14 cellular contexts compared by ENCODE assay signal in genomic region chr1:202034149-202034682, GRCh38. TPM values are rescaled to one million over a fixed set of nuclear protein-coding genes. Genes with fewer than 3 reads are reported as not detected.
DNase-seq lines count a peak whose midpoint lies in the region; ATAC-seq, FAIRE-seq and TF ChIP-seq lines count a peak whose summit lies in the region.
"Had no signal": no experiment of that assay in that cellular context is flagged by ENCODE, and none has a peak within 500 bp of the region (broad histone marks: within the 10 kb centered on the region; RNA-seq: fewer than 3 reads in every experiment).

No MANE protein-coding gene starts in this region.

- no peaks in the 10 kb centered on the region for H3K79me2 ChIP-seq in DND-41 (ENCODE audit: insufficient read depth, low read length)
- H3K79me2 ChIP-seq in K562 (ENCODE audit: control insufficient read depth, insufficient read depth, low read length) = no peaks in the 10 kb centered on the region
- no peaks in the 10 kb centered on the region for H3K79me2 ChIP-seq in HepG2 (ENCODE audit: insufficient read depth, low read length)

- no TSS peak for BruUV-seq in K562 (replicated peaks; lab: Mats Ljungman, UMichigan)
- BruUV-seq in HepG2 (replicated peaks; lab: Mats Ljungman, UMichigan) = TSS peak; percentile 100

- ATAC-seq in DND-41 (ENCODE audit: insufficient read depth, low read depth) (peak; percentile 39; the same call in 2 of the 3 replicates), K562 (no peak), HepG2 (peak; percentile 36; the same call in 2 of the 3 replicates), GM21528 (IDR thresholded peaks at IDR 0.05; ENCODE audit: low FRiP score, unreplicated experiment) (no peak)
- ATAC-seq in stimulated activated naive B cell treated with anti-CD40 and anti-IgM and Interleukin-4, amounts not matched to agents 10 μg/mL and 1 μg/mL and 100 μg/mL, for 72 hours (replicated peaks) = no peak
- ATAC-seq: activated naive CD4-positive, alpha-beta T cell treated with anti-CD3 and anti-CD28 coated beads, Interleukin-2, amount 50 U/mL, for 72 hours had no signal

- CTCF ChIA-PET in K562 (lab: Yijun Ruan, JAX; ENCODE audit: low intra/inter-chr PET ratio) (interaction anchor here (0.6 kb wide), 1 partner anchor 81 kb away, joined by 4 read pairs; no protein-coding TSS in a partner anchor), HepG2 (lab: Yijun Ruan, JAX; ENCODE audit: low intra/inter-chr PET ratio, low total read pairs) (no interaction called here)

- H3K27ac Mint-ChIP-seq in stimulated activated naive B cell treated with anti-CD40 and anti-IgM and Interleukin-4, amounts not matched to agents 10 μg/mL and 1 μg/mL and 100 μg/mL, for 72 hours = no peak overlapping the region
- H3K27ac Mint-ChIP-seq: activated naive CD4-positive, alpha-beta T cell treated with anti-CD3 and anti-CD28 coated beads, Interleukin-2, amount 50 U/mL, for 72 hours; H9; nephron progenitor cell had no signal

- POLR2A ChIA-PET in K562 (lab: Yijun Ruan, JAX) = interaction anchor here (0.5 to 1.2 kb wide), 3 partner anchors 11 to 469 kb away, joined by 3 to 5 read pairs (median 4); no protein-coding TSS in a partner anchor
- POLR2A ChIA-PET in HepG2 (lab: Yijun Ruan, JAX) = interaction anchor here (0.9 to 3.1 kb wide), 15 partner anchors 9 to 109 kb away, joined by 3 to 92 read pairs (median 9); partner anchors contain the start of genes ARL8A and ELF3

- H3K27ac ChIP-seq in DND-41 (ENCODE audit: low read length) = no peak overlapping the region
- H3K27ac ChIP-seq in K562 (ENCODE audit: extremely low read depth, low read depth, low read length) = no peak overlapping the region
- peak overlapping the region; percentile 75 for H3K27ac ChIP-seq in HepG2 (ENCODE audit: extremely low read length, insufficient read depth, low read length)
- peak overlapping the region in 14 of 21 experiments; percentile 12 to 81 (median 47) for H3K27ac ChIP-seq in skin epidermis

- TF ChIP-seq RAD21 in K562 (CRISPR knock-in tag; conservative IDR thresholded peaks at IDR 0.05 in 1 of 2, IDR thresholded peaks at IDR 0.05 in 1 of 2) (no peak), HepG2 (CRISPR knock-in tag; IDR thresholded peaks at IDR 0.05) (no peak)

- H3K4me3 ChIP-seq in DND-41 (ENCODE audit: low read depth in 1 of 2, low read length in 2 of 2) (no peak overlapping the region), K562 (no peak overlapping the region), HepG2 (replicated peaks in 1 of 3; ENCODE audit: insufficient read depth in 1 of 3, low read depth in 2 of 3, low read length in 3 of 3) (peak overlapping the region; percentile 54 to 75 (median 57)), skin epidermis (no peak overlapping the region)

- H4K20me1 ChIP-seq in DND-41 (ENCODE audit: insufficient read depth, low read length) = no peaks in the 10 kb centered on the region
- 0 out of 2 replicates have a peak, but pooled peaks cover 7% of the 10 kb centered on the region for H4K20me1 ChIP-seq in K562 (replicated peaks; ENCODE audit: control insufficient read depth, insufficient read depth, low read length)
- H4K20me1 ChIP-seq in HepG2 (ENCODE audit: insufficient read depth, low read length) = no peaks in the 10 kb centered on the region

- H2AFZ ChIP-seq in DND-41 (ENCODE audit: low read depth, low read length) (no peak overlapping the region), K562 (ENCODE audit: low read depth, low read length) (no peak overlapping the region), HepG2 (ENCODE audit: low read length) (no peak overlapping the region)

- H3K36me3 Mint-ChIP-seq in stimulated activated naive B cell treated with anti-CD40 and anti-IgM and Interleukin-4, amounts not matched to agents 10 μg/mL and 1 μg/mL and 100 μg/mL, for 72 hours = no peaks in the 10 kb centered on the region
- H3K36me3 Mint-ChIP-seq: activated naive CD4-positive, alpha-beta T cell treated with anti-CD3 and anti-CD28 coated beads, Interleukin-2, amount 50 U/mL, for 72 hours had no signal

- TF ChIP-seq EP300 in K562 (IDR thresholded peaks at IDR 0.05; ENCODE audit: low read length) = no peak
- TF ChIP-seq EP300 in HepG2 (IDR thresholded peaks at IDR 0.05; ENCODE audit: low read depth in 2 of 2, low read length in 2 of 2) = no peak
- no peak for TF ChIP-seq EP300 in HepG2 (CRISPR knock-in tag; IDR thresholded peaks at IDR 0.05; ENCODE audit: borderline replicate concordance)

- TF ChIP-seq POLR2A in K562 (conservative IDR thresholded peaks at IDR 0.05) (no peak), HepG2 (IDR thresholded peaks at IDR 0.05; ENCODE audit: insufficient read depth in 1 of 2, low read depth in 2 of 2, low read length in 2 of 2) (0 out of 4 replicates have a peak, but pooled peaks of 1 of the 2 experiments have one; percentile 8)

- no peak for FAIRE-seq in K562 (lab: Jason Lieb, UNC)
- no peak for FAIRE-seq in HepG2 (lab: Jason Lieb, UNC)

- in situ Hi-C loops in K562 (cut with MboI) (no loop called here), HepG2 (cut with HindIII; ENCODE audit: extremely low pct_ligation_motif_present, low pct_unique_long_range_greater_than_20kb) (no loop called here)

- H3K27me3 Mint-ChIP-seq in stimulated activated naive B cell treated with anti-CD40 and anti-IgM and Interleukin-4, amounts not matched to agents 10 μg/mL and 1 μg/mL and 100 μg/mL, for 72 hours = peaks cover 0 to 13% of the 10 kb centered on the region in 2 donors

- intact Hi-C loops in K562 (cut with micrococcal nuclease) (no loop called here), HepG2 (cut with micrococcal nuclease; ENCODE audit: unreplicated experiment) (no loop called here)

- H3K36me3 ChIP-seq in DND-41 (ENCODE audit: insufficient read depth, low read length) = no peaks in the 10 kb centered on the region
- H3K36me3 ChIP-seq in K562 (ENCODE audit: control insufficient read depth, insufficient read depth, low read length) = no peaks in the 10 kb centered on the region
- no peaks in the 10 kb centered on the region for H3K36me3 ChIP-seq in HepG2 (replicated peaks in 1 of 2; ENCODE audit: control insufficient read depth in 1 of 2, insufficient read depth in 2 of 2, low read length in 2 of 2)

- H3K9ac ChIP-seq in DND-41 (ENCODE audit: low read depth, low read length) = no peak overlapping the region
- no peak overlapping the region for H3K9ac ChIP-seq in K562 (ENCODE audit: insufficient read depth in 1 of 2, low read depth in 2 of 2, low read length in 2 of 2)
- peak overlapping the region; percentile 88 for H3K9ac ChIP-seq in HepG2 (ENCODE audit: insufficient read depth, low read depth, low read length)

- H3K9me3 Mint-ChIP-seq in stimulated activated naive B cell treated with anti-CD40 and anti-IgM and Interleukin-4, amounts not matched to agents 10 μg/mL and 1 μg/mL and 100 μg/mL, for 72 hours = peaks cover 0 to 1% of the 10 kb centered on the region in 2 donors
- H3K9me3 Mint-ChIP-seq: H9, nephron progenitor cell had no signal

- no peaks in the 10 kb centered on the region for H3K4me1 Mint-ChIP-seq in stimulated activated naive B cell treated with anti-CD40 and anti-IgM and Interleukin-4, amounts not matched to agents 10 μg/mL and 1 μg/mL and 100 μg/mL, for 72 hours

- H3K4me1 ChIP-seq in DND-41 (ENCODE audit: insufficient read depth, low read length) (peaks cover 4% of the 10 kb centered on the region), K562 (replicated peaks in 1 of 2; ENCODE audit: control insufficient read depth in 2 of 2, insufficient read depth in 2 of 2, low read length in 2 of 2) (peaks cover 11 to 16% of the 10 kb centered on the region in 2 experiments), HepG2 (ENCODE audit: insufficient read depth, low read length) (peaks cover 82% of the 10 kb centered on the region)

- H3K9me1 ChIP-seq in K562 (ENCODE audit: control insufficient read depth, insufficient read depth, low read length) = no peaks in the 10 kb centered on the region

- no peak overlapping the region for H3K4me2 ChIP-seq in DND-41 (ENCODE audit: insufficient read depth, low read length)
- H3K4me2 ChIP-seq in K562 (ENCODE audit: insufficient read depth, low read length) = no peak overlapping the region
- H3K4me2 ChIP-seq in HepG2 (ENCODE audit: low read depth, low read length) = peak overlapping the region; percentile 98

- H3K4me3 Mint-ChIP-seq in stimulated activated naive B cell treated with anti-CD40 and anti-IgM and Interleukin-4, amounts not matched to agents 10 μg/mL and 1 μg/mL and 100 μg/mL, for 72 hours = no peak overlapping the region
- H3K4me3 Mint-ChIP-seq: H9, nephron progenitor cell had no signal

- TF ChIP-seq CTCF in DND-41 (IDR thresholded peaks at IDR 0.05; ENCODE audit: borderline replicate concordance, extremely low read depth, low read length, poor library complexity, severe bottlenecking) (no peak), K562 (IDR thresholded peaks at IDR 0.05 in 2 of 3, conservative IDR thresholded peaks at IDR 0.05 in 1 of 3; ENCODE audit: insufficient read depth in 2 of 3, low read depth in 1 of 3, low read length in 3 of 3) (no peak), HepG2 (CRISPR knock-in tag; IDR thresholded peaks at IDR 0.05) (no peak)

- DNase-seq in DND-41 (no peak), K562 (ENCODE audit: extremely low read depth in 1 of 4, low spot score in 3 of 4) (no peak), HepG2 (ENCODE audit: low spot score) (no peak), NCI-H2227 treated with DMSO at 0.1 percent for 48 hours (lab: John Stamatoyannopoulos, UW) (no peak), EL (no peak)
- DNase-seq in stimulated activated naive B cell treated with anti-CD40 and anti-IgM and Interleukin-4, amounts not matched to agents 10 μg/mL and 1 μg/mL and 100 μg/mL, for 72 hours = no peak
- DNase-seq: H9, NCI-H1105, T-helper 9 cell had no signal

- H3K27me3 ChIP-seq in DND-41 (ENCODE audit: insufficient read depth, low read length, poor library complexity) (peaks cover 2% of the 10 kb centered on the region), K562 (ENCODE audit: control insufficient read depth in 2 of 2, insufficient read depth in 2 of 2, low read length in 2 of 2) (peaks cover 4 to 10% of the 10 kb centered on the region in 2 experiments; a peak in 2 of 5 replicates), HepG2 (ENCODE audit: control insufficient read depth in 1 of 2, insufficient read depth in 2 of 2, low read length in 2 of 2) (no peaks in the 10 kb centered on the region)

- H3K9me3 ChIP-seq in DND-41 (ENCODE audit: insufficient read depth, low read length, severe bottlenecking) = no peaks in the 10 kb centered on the region
- no peaks in the 10 kb centered on the region for H3K9me3 ChIP-seq in K562 (replicated peaks; ENCODE audit: control insufficient read depth, insufficient read depth, low read depth, low read length)
- H3K9me3 ChIP-seq in HepG2 (ENCODE audit: low read length) = no peaks in the 10 kb centered on the region

- 14% methylated on average over 7 of the region's 7 CpGs for WGBS in K562 (ENCODE audit: insufficient coverage, low coverage, missing lambda C conversion rate)
- 65% methylated on average over 6 of the region's 7 CpGs for WGBS in HepG2 (ENCODE audit: low lambda C conversion rate)

RNA-seq across cellular contexts. Expression of gene ELF3, which starts 23.8 kb away (rescaled TPM):
- 1.2 and 3.1 TPM in 2 replicates for total RNA-seq in K562 (2011; cell fraction: chromatin; rRNA removed; ENCODE audit: low replicate concordance)
- total RNA-seq in K562 (2011; cell fraction: nucleolus; rRNA removed) = 1.8 and 2.3 TPM in 2 replicates
- 0.73 and 1.3 TPM in 2 replicates for total RNA-seq in K562 (2011; cell fraction: nucleoplasm; rRNA removed)
- total RNA-seq in K562 (2014; rRNA removed) (0.16 TPM in 1 of 2 replicates, not detected in the other), K562 (2014; rRNA removed; fragmentation: Illumina TruSeq; extraction: Trizol) (0.07 TPM in 1 of 2 replicates, not detected in the other), K562 (2015; rRNA removed; fragmentation: Illumina TruSeq; extraction: Trizol) (0.07 and 0.15 TPM in 2 replicates), K562 (2021) (0.63 and 1.2 TPM in 2 replicates), HepG2 (2016; rRNA removed; fragmentation: Illumina TruSeq; extraction: Trizol) (7.9 and 11.5 TPM in 2 replicates)
- polyA plus RNA-seq in K562 (2011; rRNA removed) (0.47 and 0.87 TPM in 2 replicates), K562 (2014; fragmentation: Illumina TruSeq; extraction: Trizol) (0.15 TPM in 1 of 2 replicates, not detected in the other), K562 (2014; fragmentation: Nextera tagmentation; extraction: Ambion mirVana) (not detected), K562 (2014; rRNA removed) (0.03 TPM in 1 of 2 replicates, not detected in the other), HepG2 (2011; rRNA removed) (55.1 and 85.6 TPM in 2 replicates)
- 0.94 and 1.2 TPM in 2 replicates for polyA plus RNA-seq in K562 (2011; cell fraction: cytosol; rRNA removed)
- 1.6 and 2.7 TPM in 2 replicates for polyA plus RNA-seq in K562 (2011; cell fraction: nucleus; rRNA removed)
- 0.35 and 1.9 TPM in 2 replicates for polyA plus RNA-seq in K562 (2012)
- 0.21 and 0.54 TPM in 2 replicates for polyA minus RNA-seq in K562 (2011; rRNA and poly(A)+ RNA removed)
- 0.67 TPM in 1 of 2 replicates, not detected in the other for polyA minus RNA-seq in K562 (2011; cell fraction: cytosol; rRNA and poly(A)+ RNA removed)
- 0.94 and 1.00 TPM in 2 replicates for polyA minus RNA-seq in K562 (2011; cell fraction: nucleus; rRNA and poly(A)+ RNA removed)
- 2.7 and 3.4 TPM in 2 replicates for total RNA-seq in HepG2 (2016; cell fraction: cytosol; rRNA removed; fragmentation: Illumina TruSeq; extraction: Trizol; ENCODE audit: low read depth)
- 10.4 and 13.3 TPM in 2 replicates for total RNA-seq in HepG2 (2016; cell fraction: insoluble cytoplasmic fraction; rRNA removed; fragmentation: Illumina TruSeq; extraction: Trizol)
- 6.2 and 6.3 TPM in 2 replicates for total RNA-seq in HepG2 (2016; cell fraction: membrane; rRNA removed; fragmentation: Illumina TruSeq; extraction: Trizol)
- 12.6 and 14.1 TPM in 2 replicates for total RNA-seq in HepG2 (2016; cell fraction: nucleus; rRNA removed; fragmentation: Illumina TruSeq; extraction: Trizol)
- polyA plus RNA-seq in HepG2 (2011; cell fraction: cytosol; rRNA removed) = 53.6 and 65.9 TPM in 2 replicates
- polyA plus RNA-seq in HepG2 (2011; cell fraction: nucleus; rRNA removed) = 100 and 160 TPM in 2 replicates
- 23.2 and 51.8 TPM in 2 replicates for polyA plus RNA-seq in HepG2 (2012)
- 1.3 and 1.4 TPM in 2 replicates for polyA plus RNA-seq in HepG2 (2016; cell fraction: cytosol; fragmentation: Illumina TruSeq; extraction: Trizol; ENCODE audit: low read depth)
- 8.0 and 8.3 TPM in 2 replicates for polyA plus RNA-seq in HepG2 (2016; cell fraction: insoluble cytoplasmic fraction; fragmentation: Illumina TruSeq; extraction: Trizol; ENCODE audit: low read depth)
- polyA plus RNA-seq in HepG2 (2016; cell fraction: membrane; fragmentation: Illumina TruSeq; extraction: Trizol; ENCODE audit: low read depth) = 1.5 and 2.1 TPM in 2 replicates
- polyA plus RNA-seq in HepG2 (2016; cell fraction: nucleus; fragmentation: Illumina TruSeq; extraction: Trizol; ENCODE audit: insufficient read depth, low read depth) = 32.7 and 37.5 TPM in 2 replicates
- polyA minus RNA-seq in HepG2 (2011; rRNA and poly(A)+ RNA removed; ENCODE audit: low replicate concordance) = 97.8 and 144 TPM in 2 replicates
- polyA minus RNA-seq in HepG2 (2011; cell fraction: cytosol; rRNA and poly(A)+ RNA removed) = 37.5 and 50.6 TPM in 2 replicates
- 25.4 and 41.9 TPM in 2 replicates for polyA minus RNA-seq in HepG2 (2011; cell fraction: nucleus; rRNA and poly(A)+ RNA removed)
- total RNA-seq: RPMI7951 had no signal

RNA-seq across cellular contexts. Expression of gene RNPEP, which starts 51.8 kb away (rescaled TPM):
- total RNA-seq in K562 (2011; cell fraction: chromatin; rRNA removed; ENCODE audit: low replicate concordance) = 80.9 and 81.4 TPM in 2 replicates
- 51.8 and 56.9 TPM in 2 replicates for total RNA-seq in K562 (2011; cell fraction: nucleolus; rRNA removed)
- total RNA-seq in K562 (2011; cell fraction: nucleoplasm; rRNA removed) = 46.3 and 49.2 TPM in 2 replicates
- total RNA-seq in K562 (2014; rRNA removed) (64.4 and 76.9 TPM in 2 replicates), K562 (2014; rRNA removed; fragmentation: Illumina TruSeq; extraction: Trizol) (51.4 and 56.3 TPM in 2 replicates), K562 (2015; rRNA removed; fragmentation: Illumina TruSeq; extraction: Trizol) (61.6 and 63.4 TPM in 2 replicates), K562 (2021) (85.1 and 85.9 TPM in 2 replicates), HepG2 (2016; rRNA removed; fragmentation: Illumina TruSeq; extraction: Trizol) (38.4 and 39.5 TPM in 2 replicates)
- polyA plus RNA-seq in K562 (2011; rRNA removed) (47.7 and 102 TPM in 2 replicates), K562 (2014; fragmentation: Illumina TruSeq; extraction: Trizol) (119 and 131 TPM in 2 replicates), K562 (2014; fragmentation: Nextera tagmentation; extraction: Ambion mirVana) (10 to 100 TPM; 27.5 to 35.1 TPM), K562 (2014; rRNA removed) (63.5 and 70.8 TPM in 2 replicates), HepG2 (2011; rRNA removed) (18.1 and 20.6 TPM in 2 replicates)
- 51.2 and 51.7 TPM in 2 replicates for polyA plus RNA-seq in K562 (2011; cell fraction: cytosol; rRNA removed)
- polyA plus RNA-seq in K562 (2011; cell fraction: nucleus; rRNA removed) = 83.3 and 107 TPM in 2 replicates
- 97.9 and 111 TPM in 2 replicates for polyA plus RNA-seq in K562 (2012)
- 40.3 and 59.5 TPM in 2 replicates for polyA minus RNA-seq in K562 (2011; rRNA and poly(A)+ RNA removed)
- polyA minus RNA-seq in K562 (2011; cell fraction: cytosol; rRNA and poly(A)+ RNA removed) = 46.6 and 57.6 TPM in 2 replicates
- polyA minus RNA-seq in K562 (2011; cell fraction: nucleus; rRNA and poly(A)+ RNA removed) = 16.6 and 28.9 TPM in 2 replicates
- 7.3 and 9.5 TPM in 2 replicates for total RNA-seq in HepG2 (2016; cell fraction: cytosol; rRNA removed; fragmentation: Illumina TruSeq; extraction: Trizol; ENCODE audit: low read depth)
- 34.4 and 39.3 TPM in 2 replicates for total RNA-seq in HepG2 (2016; cell fraction: insoluble cytoplasmic fraction; rRNA removed; fragmentation: Illumina TruSeq; extraction: Trizol)
- total RNA-seq in HepG2 (2016; cell fraction: membrane; rRNA removed; fragmentation: Illumina TruSeq; extraction: Trizol) = 12.6 and 12.8 TPM in 2 replicates
- total RNA-seq in HepG2 (2016; cell fraction: nucleus; rRNA removed; fragmentation: Illumina TruSeq; extraction: Trizol) = 21.9 and 25.1 TPM in 2 replicates
- polyA plus RNA-seq in HepG2 (2011; cell fraction: cytosol; rRNA removed) = 12.3 and 14.6 TPM in 2 replicates
- polyA plus RNA-seq in HepG2 (2011; cell fraction: nucleus; rRNA removed) = 20.7 and 21.2 TPM in 2 replicates
- 24.3 and 34.0 TPM in 2 replicates for polyA plus RNA-seq in HepG2 (2012)
- polyA plus RNA-seq in HepG2 (2016; cell fraction: cytosol; fragmentation: Illumina TruSeq; extraction: Trizol; ENCODE audit: low read depth) = 4.3 and 5.1 TPM in 2 replicates
- 42.3 and 55.4 TPM in 2 replicates for polyA plus RNA-seq in HepG2 (2016; cell fraction: insoluble cytoplasmic fraction; fragmentation: Illumina TruSeq; extraction: Trizol; ENCODE audit: low read depth)
- 9.4 and 10.7 TPM in 2 replicates for polyA plus RNA-seq in HepG2 (2016; cell fraction: membrane; fragmentation: Illumina TruSeq; extraction: Trizol; ENCODE audit: low read depth)
- polyA plus RNA-seq in HepG2 (2016; cell fraction: nucleus; fragmentation: Illumina TruSeq; extraction: Trizol; ENCODE audit: insufficient read depth, low read depth) = 56.7 and 59.2 TPM in 2 replicates
- polyA minus RNA-seq in HepG2 (2011; rRNA and poly(A)+ RNA removed; ENCODE audit: low replicate concordance) = 36.5 and 72.3 TPM in 2 replicates
- polyA minus RNA-seq in HepG2 (2011; cell fraction: cytosol; rRNA and poly(A)+ RNA removed) = 10.2 and 16.1 TPM in 2 replicates
- 9.2 and 9.7 TPM in 2 replicates for polyA minus RNA-seq in HepG2 (2011; cell fraction: nucleus; rRNA and poly(A)+ RNA removed)

Comparison
In these comparisons a context has a peak if more than half of its experiments do, and no peak if none do; other contexts are left out.
1. ATAC-seq: peak in DND-41 (single experiment) and HepG2 (single experiment); none in K562 (single experiment), GM21528 (single experiment) and stimulated activated naive B cell treated with anti-CD40 and anti-IgM and Interleukin-4, amounts not matched to agents 10 μg/mL and 1 μg/mL and 100 μg/mL, for 72 hours (0 of 2).
2. H3K27ac ChIP-seq: peak in HepG2 (single experiment) and skin epidermis (14 of 21); none in DND-41 (single experiment) and K562 (single experiment).
3. H3K4me3 ChIP-seq: peak in HepG2 (3 of 3); none in DND-41 (0 of 2), K562 (single experiment) and skin epidermis (0 of 7).